Comparison of ENCODE assay signal across 2 cellular contexts in genomic region chr10:4780097-4780496, GRCh38.
TF ChIP-seq lines count a peak whose summit lies in the region.

No MANE protein-coding gene starts in this region.

TF ChIP-seq in IMR-90, 13 proteins besides CTCF, POLR2A, EP300 and RAD21:
- TF ChIP-seq USF2 (IDR thresholded peaks at IDR 0.05; ENCODE audit: low read depth, low read length) = no peak
- TF ChIP-seq BHLHE40 (IDR thresholded peaks at IDR 0.05; ENCODE audit: low read depth, low read length) = no peak

TF ChIP-seq in endothelial cell of umbilical vein, 7 proteins besides CTCF, POLR2A, EP300 and RAD21:
- TF ChIP-seq, protein P1, sequence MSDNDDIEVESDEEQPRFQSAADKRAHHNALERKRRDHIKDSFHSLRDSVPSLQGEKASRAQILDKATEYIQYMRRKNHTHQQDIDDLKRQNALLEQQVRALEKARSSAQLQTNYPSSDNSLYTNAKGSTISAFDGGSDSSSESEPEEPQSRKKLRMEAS (IDR thresholded peaks at IDR 0.05; ENCODE audit: insufficient read depth, insufficient read length) = no peak
- TF ChIP-seq FOS (IDR thresholded peaks at IDR 0.05; ENCODE audit: borderline replicate concordance, insufficient read depth, low read length) (no peak), EZH2 (IDR thresholded peaks at IDR 0.05; ENCODE audit: borderline replicate concordance, low read depth, low read length, severe bottlenecking) (no peak), MYC (IDR thresholded peaks at IDR 0.05; ENCODE audit: low read depth, low read length) (no peak), JUN (IDR thresholded peaks at IDR 0.05; ENCODE audit: borderline replicate concordance, insufficient read depth, insufficient read length, low read depth) (no peak), POLR2AphosphoS5 (IDR thresholded peaks at IDR 0.05; ENCODE audit: insufficient read depth, low read depth, low read length) (no peak), GATA2 (IDR thresholded peaks at IDR 0.05; ENCODE audit: insufficient read depth, insufficient read length, low read depth, low read length) (no peak)
